8 cellular contexts compared by ENCODE assay signal in genomic region chr12:49187184-49187583, GRCh38. TPM values are rescaled to one million over a fixed set of nuclear protein-coding genes. Genes with fewer than 3 reads are reported as not detected.
DNase-seq lines count a peak whose midpoint lies in the region; ATAC-seq and TF ChIP-seq lines count a peak whose summit lies in the region.

No MANE protein-coding gene starts in this region.

- TF ChIP-seq CTCF in AG09319 (IDR thresholded peaks at IDR 0.05; ENCODE audit: low read depth, low read length) (no peak), WI38 (IDR thresholded peaks at IDR 0.05; ENCODE audit: low read depth, low read length) (no peak), neutrophil (IDR thresholded peaks at IDR 0.05) (no peak), RWPE1 (conservative IDR thresholded peaks at IDR 0.05; ENCODE audit: low read depth) (no peak), WERI-Rb-1 (IDR thresholded peaks at IDR 0.05; ENCODE audit: low read depth, low read length) (no peak)

- DNase-seq in AG09319 (ENCODE audit: extremely low read depth, low read depth) = peak; percentile 15
- DNase-seq in foreskin melanocyte = peak; percentile 94
- no peak for DNase-seq in RWPE1 (ENCODE audit: low spot score)
- DNase-seq in WERI-Rb-1 = no peak

- peaks cover 1% of the 10 kb centered on the region for H3K36me3 Mint-ChIP-seq in IgD-negative memory B cell

- no peaks in the 10 kb centered on the region for H3K27me3 Mint-ChIP-seq in IgD-negative memory B cell

- H3K4me1 ChIP-seq in neutrophil (ENCODE audit: control insufficient read depth in 1 of 2, insufficient read depth in 1 of 2, low read depth in 1 of 2, low read length in 1 of 2) = peaks cover 33 to 38% of the 10 kb centered on the region in 2 experiments

- H3K36me3 ChIP-seq in neutrophil = peaks cover 41% of the 10 kb centered on the region
- H3K36me3 ChIP-seq in WERI-Rb-1 = peaks cover 14% of the 10 kb centered on the region; the same call in 1 of the 2 replicates

- H3K4me1 Mint-ChIP-seq in IgD-negative memory B cell = peaks cover 8 to 20% (median 15%) of the 10 kb centered on the region in 3 donors

- H3K4me3 ChIP-seq in WI38 (ENCODE audit: low read depth, low read length) (peak overlapping the region; percentile 100), neutrophil (ENCODE audit: low read depth in 1 of 2, low read length in 1 of 2) (peak overlapping the region; percentile 83 to 86), WERI-Rb-1 (ENCODE audit: low read depth, low read length) (no peak overlapping the region)

- H3K9me3 ChIP-seq in neutrophil (no peaks in the 10 kb centered on the region), WERI-Rb-1 (ENCODE audit: severe bottlenecking) (no peaks in the 10 kb centered on the region)

- CTCF ChIA-PET in RWPE1 (lab: Yijun Ruan, JAX) = interaction anchor here (0.6 kb wide), 1 partner anchor 430 kb away, joined by 3 read pairs; no protein-coding TSS in a partner anchor

- peak overlapping the region; percentile 38 to 93 (median 55) for H3K4me3 Mint-ChIP-seq in IgD-negative memory B cell

- no peak for ATAC-seq in HG02870 (IDR thresholded peaks at IDR 0.05; ENCODE audit: unreplicated experiment)

- no peaks in the 10 kb centered on the region for H3K9me3 Mint-ChIP-seq in IgD-negative memory B cell

- H3K27ac ChIP-seq in neutrophil (peak overlapping the region; percentile 100), RWPE1 (no peak overlapping the region), WERI-Rb-1 (no peak overlapping the region)

- no peaks in the 10 kb centered on the region for H3K27me3 ChIP-seq in neutrophil
- no peaks in the 10 kb centered on the region for H3K27me3 ChIP-seq in WERI-Rb-1 (ENCODE audit: insufficient read depth, low read depth, severe bottlenecking)

- POLR2A ChIA-PET in RWPE1 (lab: Yijun Ruan, JAX; ENCODE audit: low non-redundant PET) = no interaction called here

- peak overlapping the region in 2 of 3 donors; percentile 97 to 99 for H3K27ac Mint-ChIP-seq in IgD-negative memory B cell

RNA-seq across cellular contexts. Expression of gene TUBA1A, which starts 1.7 kb away (rescaled TPM):
- polyA plus RNA-seq in IgD-negative memory B cell = 286 TPM

RNA-seq across cellular contexts. Expression of gene TUBA1B, which starts 56.0 kb away (rescaled TPM):
- polyA plus RNA-seq in IgD-negative memory B cell = 396 TPM

Comparison
In these comparisons a context has a peak if more than half of its experiments do, and no peak if none do; other contexts are left out.
1. DNase-seq: peak in AG09319 (single experiment) and foreskin melanocyte (single experiment); none in RWPE1 (single experiment) and WERI-Rb-1 (single experiment).